ENCODE assay signal across 15 cellular contexts in the genomic region with DNA sequence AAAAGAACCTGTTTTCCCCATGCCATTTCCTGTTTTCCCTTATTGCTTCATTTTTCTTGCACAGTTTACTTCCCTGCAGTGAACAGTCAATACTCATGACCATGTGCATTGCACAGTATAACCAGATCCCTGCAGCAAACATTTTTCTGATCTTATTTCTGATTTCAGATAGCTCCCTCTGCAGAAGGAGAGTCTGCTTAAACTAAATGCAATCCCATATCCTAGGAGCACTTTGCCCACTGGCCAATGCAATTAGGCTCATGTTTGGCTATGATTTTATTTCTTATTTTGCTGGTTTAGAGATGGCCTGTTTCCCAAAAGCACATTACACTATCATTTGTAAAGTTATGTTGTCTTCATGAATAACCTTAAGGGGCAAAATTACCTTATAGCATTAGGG.
DNase-seq lines count a peak whose midpoint lies in the region; ATAC-seq and TF ChIP-seq lines count a peak whose summit lies in the region.
"Had no signal": no experiment of that assay in that cellular context is flagged by ENCODE, and none has a peak within 500 bp of the region (broad histone marks: within the 10 kb centered on the region; RNA-seq: fewer than 3 reads in every experiment).

No MANE protein-coding gene starts in this region.

- H4K20me1 ChIP-seq in OCI-LY7 (ENCODE audit: insufficient read depth, low read length), result no peaks in the 10 kb centered on the region

- CTCF ChIA-PET in CD8-positive, alpha-beta memory T cell (lab: Charles Lee), result interaction anchor here (1.6 kb wide), 1 partner anchor 263 kb away, joined by 3 read pairs; no protein-coding TSS in a partner anchor
- CTCF ChIA-PET in OCI-LY7 (lab: Charles Lee; ENCODE audit: unreplicated experiment), result no interaction called here

- no peaks in the 10 kb centered on the region for H3K27me3 Mint-ChIP-seq in CD4-positive, CD25-positive, alpha-beta regulatory T cell
- peaks cover 0 to 4% of the 10 kb centered on the region in 2 donors for H3K27me3 Mint-ChIP-seq in CD8-positive, alpha-beta memory T cell
- H3K27me3 Mint-ChIP-seq in activated T-helper 17 cell treated with anti-CD3 and anti-CD28 coated beads, Interleukin-2, amount 50 U/mL, for 72 hours, result no peaks in the 10 kb centered on the region
- H3K27me3 Mint-ChIP-seq: B cell had no signal

- H3K36me3 ChIP-seq in CD4-positive, CD25-positive, alpha-beta regulatory T cell (ENCODE audit: control insufficient read depth, insufficient read depth, low read length), result no peaks in the 10 kb centered on the region
- H3K36me3 ChIP-seq in CD8-positive, alpha-beta memory T cell (ENCODE audit: insufficient read depth, low read length), result no peaks in the 10 kb centered on the region
- H3K36me3 ChIP-seq in psoas muscle (ENCODE audit: insufficient read depth in 1 of 2, low read depth in 1 of 2), result no peaks in the 10 kb centered on the region
- no peaks in the 10 kb centered on the region for H3K36me3 ChIP-seq in OCI-LY7 (ENCODE audit: insufficient read depth, low read length)

- POLR2A ChIA-PET in CD8-positive, alpha-beta memory T cell (lab: Charles Lee), result no interaction called here
- POLR2A ChIA-PET in OCI-LY7 (lab: Charles Lee), result interaction anchor here (1.9 to 2.6 kb wide), 3 partner anchors 10 to 141 kb away, joined by 8 to 17 read pairs (median 10); no protein-coding TSS in a partner anchor

- no peaks in the 10 kb centered on the region for H3K9me3 ChIP-seq in CD4-positive, CD25-positive, alpha-beta regulatory T cell (ENCODE audit: control insufficient read depth in 2 of 2, low read length in 2 of 2)
- no peaks in the 10 kb centered on the region for H3K9me3 ChIP-seq in CD8-positive, alpha-beta memory T cell (ENCODE audit: low read length)
- no peaks in the 10 kb centered on the region for H3K9me3 ChIP-seq in psoas muscle
- no peaks in the 10 kb centered on the region for H3K9me3 ChIP-seq in OCI-LY7 (ENCODE audit: low read length)

- no peaks in the 10 kb centered on the region; the same call in 1 of the 2 replicates for H3K9me2 ChIP-seq in OCI-LY7 (ENCODE audit: insufficient read depth, low read length)

- no peaks in the 10 kb centered on the region for H3K36me3 Mint-ChIP-seq in CD4-positive, CD25-positive, alpha-beta regulatory T cell
- H3K36me3 Mint-ChIP-seq in CD8-positive, alpha-beta memory T cell, result peaks cover 0 to 3% (median 2%) of the 10 kb centered on the region in 3 donors
- H3K36me3 Mint-ChIP-seq in activated T-helper 17 cell treated with anti-CD3 and anti-CD28 coated beads, Interleukin-2, amount 50 U/mL, for 72 hours (ENCODE audit: low read depth), result peaks cover 5% of the 10 kb centered on the region

- no peaks in the 10 kb centered on the region for H3K79me2 ChIP-seq in OCI-LY7 (ENCODE audit: insufficient read depth, low read depth, low read length)

- no peak overlapping the region for H3K27ac ChIP-seq in CD4-positive, CD25-positive, alpha-beta regulatory T cell (ENCODE audit: insufficient read depth, low read length, poor library complexity, severe bottlenecking)
- no peak overlapping the region for H3K27ac ChIP-seq in CD8-positive, alpha-beta memory T cell (ENCODE audit: low read depth, low read length)
- H3K27ac ChIP-seq in psoas muscle (peak overlapping the region; percentile 58), OCI-LY7 (ENCODE audit: low read depth, low read length, poor library complexity, severe bottlenecking) (no peak overlapping the region)

- H3K4me1 ChIP-seq in CD4-positive, CD25-positive, alpha-beta regulatory T cell (ENCODE audit: control insufficient read depth, insufficient read depth, low read length, poor library complexity, severe bottlenecking), result peaks cover 79% of the 10 kb centered on the region
- peaks cover 74% of the 10 kb centered on the region for H3K4me1 ChIP-seq in CD8-positive, alpha-beta memory T cell (ENCODE audit: insufficient read depth, low read length)
- H3K4me1 ChIP-seq in psoas muscle (peaks cover 39% of the 10 kb centered on the region), OCI-LY7 (ENCODE audit: insufficient read depth, low read length, poor library complexity, severe bottlenecking) (peaks cover 4% of the 10 kb centered on the region)

- intact Hi-C loops in psoas muscle (cut with DNase I) (no loop called here), OCI-LY7 (cut with micrococcal nuclease; ENCODE audit: unreplicated experiment) (no loop called here)

- no peak overlapping the region for H2AFZ ChIP-seq in OCI-LY7 (ENCODE audit: low read length)

- no peak for ATAC-seq in CD4-positive, CD25-positive, alpha-beta regulatory T cell (ENCODE audit: low read depth in 2 of 2)
- no peak for ATAC-seq in activated T-helper 17 cell treated with anti-CD3 and anti-CD28 coated beads, Interleukin-2, amount 50 U/mL, for 72 hours (replicated peaks)
- no peak for ATAC-seq in psoas muscle

- BruUV-seq in OCI-LY7 (replicated peaks; lab: Mats Ljungman, UMichigan), result no TSS peak

- H3K4me2 ChIP-seq in OCI-LY7 (ENCODE audit: low read length), result no peak overlapping the region

- peak overlapping the region; percentile 69 to 94 (median 92) for H3K27ac Mint-ChIP-seq in CD4-positive, CD25-positive, alpha-beta regulatory T cell
- H3K27ac Mint-ChIP-seq in CD8-positive, alpha-beta memory T cell, result peak overlapping the region; percentile 5 to 99 (median 88)
- H3K27ac Mint-ChIP-seq in activated T-helper 17 cell treated with anti-CD3 and anti-CD28 coated beads, Interleukin-2, amount 50 U/mL, for 72 hours, result peak overlapping the region; percentile 88

- DNase-seq in CD4-positive, CD25-positive, alpha-beta regulatory T cell, result no peak
- no peak for DNase-seq in CD8-positive, alpha-beta memory T cell
- DNase-seq in psoas muscle (no peak), GM19238 (ENCODE audit: insufficient read length, low spot score) (no peak), OCI-LY7 (ENCODE audit: low spot score) (no peak), retina (no peak)
- DNase-seq: DMS 273 treated with DMSO at 0.1 percent for 48 hours, KBM-7, NCI-H1105, NCI-H187, NCI-H446 treated with DMSO at 0.1 percent for 48 hours, NCI-H774, SHP77 had no signal

- TF ChIP-seq CTCF in psoas muscle (IDR thresholded peaks at IDR 0.05) (no peak), OCI-LY7 (conservative IDR thresholded peaks at IDR 0.05; ENCODE audit: low read length) (no peak)

- H3K9me3 Mint-ChIP-seq in CD4-positive, CD25-positive, alpha-beta regulatory T cell, result peaks cover 0 to 1% (median 0%) of the 10 kb centered on the region in 7 donors
- no peaks in the 10 kb centered on the region for H3K9me3 Mint-ChIP-seq in CD8-positive, alpha-beta memory T cell
- H3K9me3 Mint-ChIP-seq in activated T-helper 17 cell treated with anti-CD3 and anti-CD28 coated beads, Interleukin-2, amount 50 U/mL, for 72 hours, result no peaks in the 10 kb centered on the region

- H3K4me1 Mint-ChIP-seq in CD4-positive, CD25-positive, alpha-beta regulatory T cell, result peaks cover 21 to 81% (median 52%) of the 10 kb centered on the region in 4 donors
- peaks cover 52 to 86% (median 76%) of the 10 kb centered on the region in 3 donors for H3K4me1 Mint-ChIP-seq in CD8-positive, alpha-beta memory T cell
- peaks cover 48% of the 10 kb centered on the region for H3K4me1 Mint-ChIP-seq in activated T-helper 17 cell treated with anti-CD3 and anti-CD28 coated beads, Interleukin-2, amount 50 U/mL, for 72 hours

- no peaks in the 10 kb centered on the region for H3K27me3 ChIP-seq in CD4-positive, CD25-positive, alpha-beta regulatory T cell (ENCODE audit: control insufficient read depth, insufficient read depth, low read length)
- H3K27me3 ChIP-seq in CD8-positive, alpha-beta memory T cell (ENCODE audit: insufficient read depth, low read length, poor library complexity, severe bottlenecking), result no peaks in the 10 kb centered on the region
- H3K27me3 ChIP-seq in psoas muscle (ENCODE audit: insufficient read depth in 3 of 3, low read length in 2 of 3), result no peaks in the 10 kb centered on the region

- no peak overlapping the region for H3K4me3 ChIP-seq in CD4-positive, CD25-positive, alpha-beta regulatory T cell (ENCODE audit: low read depth, low read length)
- no peak overlapping the region for H3K4me3 ChIP-seq in CD8-positive, alpha-beta memory T cell (ENCODE audit: low read length)
- H3K4me3 ChIP-seq in psoas muscle (no peak overlapping the region), OCI-LY7 (ENCODE audit: low read depth, low read length, poor library complexity, severe bottlenecking) (no peak overlapping the region)

- peak overlapping the region in 2 of 4 donors; percentile 17 to 28 for H3K4me3 Mint-ChIP-seq in CD4-positive, CD25-positive, alpha-beta regulatory T cell
- peak overlapping the region in 2 of 7 donors; percentile 16 to 32 for H3K4me3 Mint-ChIP-seq in CD8-positive, alpha-beta memory T cell
- H3K4me3 Mint-ChIP-seq in activated T-helper 17 cell treated with anti-CD3 and anti-CD28 coated beads, Interleukin-2, amount 50 U/mL, for 72 hours, result no peak overlapping the region
- H3K4me3 Mint-ChIP-seq: B cell had no signal
